Comparison of ENCODE assay signal across 11 cellular contexts in the genomic region with DNA sequence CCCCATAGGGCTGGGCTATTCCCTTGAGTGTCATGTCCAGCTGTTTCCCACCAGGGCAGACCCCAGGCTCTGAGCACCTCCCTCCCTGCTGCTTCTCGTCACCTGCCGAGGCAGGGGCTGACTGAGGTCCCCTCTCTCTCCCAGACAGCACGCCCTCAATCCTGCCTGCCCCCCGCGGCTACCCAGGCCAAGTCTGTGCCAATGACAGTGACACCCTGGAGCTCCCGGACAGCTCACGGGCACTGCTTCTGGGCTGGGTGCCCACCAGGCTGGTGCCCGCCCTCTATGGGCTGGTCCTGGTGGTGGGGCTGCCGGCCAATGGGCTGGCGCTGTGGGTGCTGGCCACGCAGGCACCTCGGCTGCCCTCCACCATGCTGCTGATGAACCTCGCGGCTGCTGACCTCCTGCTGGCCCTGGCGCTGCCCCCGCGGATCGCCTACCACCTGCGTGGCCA. TPM values are rescaled to one million over a fixed set of nuclear protein-coding genes. Genes with fewer than 3 reads are reported as not detected.
DNase-seq lines count a peak whose midpoint lies in the region; ATAC-seq and TF ChIP-seq lines count a peak whose summit lies in the region.
"Had no signal": no experiment of that assay in that cellular context is flagged by ENCODE, and none has a peak within 500 bp of the region (broad histone marks: within the 10 kb centered on the region; RNA-seq: fewer than 3 reads in every experiment).

No MANE protein-coding gene starts in this region.

- H3K27me3 ChIP-seq in GM06990 (replicated peaks; ENCODE audit: control insufficient read depth, insufficient read depth, low read length) (no peaks in the 10 kb centered on the region), gastroesophageal sphincter (peaks cover 41% of the 10 kb centered on the region), sigmoid colon (peaks cover 0 to 33% (median 10%) of the 10 kb centered on the region in 3 donors)
- H3K27me3 ChIP-seq: pancreas had no signal

- no peaks in the 10 kb centered on the region for H3K9me3 Mint-ChIP-seq in mesothelial cell of epicardium
- no peaks in the 10 kb centered on the region for H3K9me3 Mint-ChIP-seq in activated CD4-positive, alpha-beta T cell treated with anti-CD3 and anti-CD28 coated beads for 36 hours (ENCODE audit: low read depth)

- CTCF ChIA-PET in activated CD4-positive, alpha-beta T cell treated with anti-CD3 and anti-CD28 coated beads for 36 hours (lab: Charles Lee) = no interaction called here

- TF ChIP-seq CTCF in GM06990 (IDR thresholded peaks at IDR 0.05; ENCODE audit: insufficient read depth, low read length, poor library complexity, severe bottlenecking) = no peak
- TF ChIP-seq CTCF in gastroesophageal sphincter (IDR thresholded peaks at IDR 0.05) = no peak
- no peak for TF ChIP-seq CTCF in sigmoid colon (IDR thresholded peaks at IDR 0.05)
- no peak for TF ChIP-seq CTCF in mesothelial cell of epicardium (IDR thresholded peaks at IDR 0.05; ENCODE audit: unreplicated experiment)

- no peaks in the 10 kb centered on the region for H3K36me3 ChIP-seq in GM06990 (ENCODE audit: control insufficient read depth, insufficient read depth, low read length)
- no peaks in the 10 kb centered on the region for H3K36me3 ChIP-seq in gastroesophageal sphincter
- no peaks in the 10 kb centered on the region for H3K36me3 ChIP-seq in sigmoid colon
- H3K36me3 ChIP-seq: pancreas had no signal

- intact Hi-C loops in sigmoid colon (cut with DNase I) = no loop called here
- intact Hi-C loops in activated CD4-positive, alpha-beta T cell treated with anti-CD3 and anti-CD28 coated beads for 36 hours (cut with DNase I, micrococcal nuclease) = no loop called here

- TF ChIP-seq EP300 in gastroesophageal sphincter (IDR thresholded peaks at IDR 0.05) (no peak), sigmoid colon (IDR thresholded peaks at IDR 0.05) (no peak)

- no peaks in the 10 kb centered on the region for H3K9me3 ChIP-seq in gastroesophageal sphincter
- H3K9me3 ChIP-seq in sigmoid colon = no peaks in the 10 kb centered on the region
- H3K9me3 ChIP-seq: pancreas had no signal

- H3K4me1 ChIP-seq in gastroesophageal sphincter = peaks cover 0 to 21% (median 0%) of the 10 kb centered on the region in 3 donors
- H3K4me1 ChIP-seq in sigmoid colon = peaks cover 0 to 8% (median 4%) of the 10 kb centered on the region in 4 donors
- H3K4me1 ChIP-seq: pancreas had no signal

- H3K4me3 ChIP-seq in GM06990 (replicated peaks; ENCODE audit: low read depth, low read length) (peak overlapping the region; percentile 42), gastroesophageal sphincter (peak overlapping the region in 1 of 2 donors; percentile 38), sigmoid colon (peak overlapping the region in 1 of 4 donors; percentile 19)

- peaks cover 10% of the 10 kb centered on the region for H3K27me3 Mint-ChIP-seq in mesothelial cell of epicardium (ENCODE audit: low read depth)
- H3K27me3 Mint-ChIP-seq in activated CD4-positive, alpha-beta T cell treated with anti-CD3 and anti-CD28 coated beads for 36 hours = peaks cover 18% of the 10 kb centered on the region

- no peak overlapping the region for H3K4me3 Mint-ChIP-seq in mesothelial cell of epicardium
- no peak overlapping the region for H3K4me3 Mint-ChIP-seq in activated CD4-positive, alpha-beta T cell treated with anti-CD3 and anti-CD28 coated beads for 36 hours

- DNase-seq in GM06990 (ENCODE audit: extremely low read depth, insufficient read length) (no peak), OCI-M1 (lab: John Stamatoyannopoulos, UW) (peak; percentile 46), sigmoid colon (peak; percentile 61), mesothelial cell of epicardium (ENCODE audit: low spot score in 2 of 2, unreplicated experiment in 2 of 2) (no peak), GM03348 (ENCODE audit: low spot score) (no peak)
- no peak for DNase-seq in activated CD4-positive, alpha-beta T cell treated with anti-CD3 and anti-CD28 coated beads for 36 hours
- DNase-seq: activated CD8-positive, alpha-beta memory T cell treated with anti-CD3 and anti-CD28 coated beads, Interleukin-2, amount 50 U/mL, for 4 hours had no signal

- WGBS in gastroesophageal sphincter (ENCODE audit: low coverage in 1 of 2), 2 donors = no CpG with 5 or more reads among the region's 19 CpGs
- 72 to 75% methylated on average over 19 of the region's 19 CpGs for WGBS in sigmoid colon, 2 donors

- TF ChIP-seq POLR2A in gastroesophageal sphincter (IDR thresholded peaks at IDR 0.05) (no peak), sigmoid colon (IDR thresholded peaks at IDR 0.05) (no peak)

- ATAC-seq in gastroesophageal sphincter = peak; percentile 22
- no peak for ATAC-seq in HG02588 (IDR thresholded peaks at IDR 0.05; ENCODE audit: unreplicated experiment)
- no peak for ATAC-seq in activated CD4-positive, alpha-beta T cell treated with anti-CD3 and anti-CD28 coated beads for 36 hours

- H3K4me1 Mint-ChIP-seq in mesothelial cell of epicardium = peaks cover 2% of the 10 kb centered on the region
- H3K4me1 Mint-ChIP-seq in activated CD4-positive, alpha-beta T cell treated with anti-CD3 and anti-CD28 coated beads for 36 hours = peaks cover 5% of the 10 kb centered on the region

- POLR2A ChIA-PET in activated CD4-positive, alpha-beta T cell treated with anti-CD3 and anti-CD28 coated beads for 36 hours (lab: Charles Lee) = no interaction called here

- H3K36me3 Mint-ChIP-seq in mesothelial cell of epicardium = no peaks in the 10 kb centered on the region
- H3K36me3 Mint-ChIP-seq in activated CD4-positive, alpha-beta T cell treated with anti-CD3 and anti-CD28 coated beads for 36 hours (ENCODE audit: low read depth) = no peaks in the 10 kb centered on the region

- peak overlapping the region in 2 of 4 donors; percentile 22 to 69 for H3K27ac ChIP-seq in gastroesophageal sphincter
- H3K27ac ChIP-seq in sigmoid colon = peak overlapping the region in 1 of 4 donors; percentile 26

- no peak overlapping the region for H3K27ac Mint-ChIP-seq in mesothelial cell of epicardium
- no peak overlapping the region for H3K27ac Mint-ChIP-seq in activated CD4-positive, alpha-beta T cell treated with anti-CD3 and anti-CD28 coated beads for 36 hours

RNA-seq across cellular contexts. Expression of a gene that starts 0.7 kb away (rescaled TPM):
- total RNA-seq in gastroesophageal sphincter (1 to 10 TPM; 2.3 to 5.1 (median 2.7) TPM), sigmoid colon (1 to 10 TPM; 1.8 to 3.9 (median 1.9) TPM), mesothelial cell of epicardium (not detected in 3 replicates)
- polyA plus RNA-seq in sigmoid colon = 1 to 10 TPM in 2 of 3 donors, under 1 TPM in 1; 0.69 to 3.5 (median 2.4) TPM
- not detected for total RNA-seq in activated CD4-positive, alpha-beta T cell treated with anti-CD3 and anti-CD28 coated beads for 36 hours
- polyA plus RNA-seq: keratinocyte had no signal

Comparison
In these comparisons a context has a peak if more than half of its experiments do, and no peak if none do; other contexts are left out.
1. DNase-seq: peak in OCI-M1 (single experiment) and sigmoid colon (single experiment); none in GM06990 (single experiment), mesothelial cell of epicardium (0 of 2), GM03348 (single experiment) and activated CD4-positive, alpha-beta T cell treated with anti-CD3 and anti-CD28 coated beads for 36 hours (single experiment).